In genomic region chr6:89007209-89008001, GRCh38 we compare ENCODE assay signal across 1 cellular context.
TF ChIP-seq lines count a peak whose summit lies in the region.

No MANE protein-coding gene starts in this region.

TF ChIP-seq in SK-N-SH, 30 proteins besides CTCF, POLR2A, EP300 and RAD21 (continued from another document):
- TF ChIP-seq USF2 (IDR thresholded peaks at IDR 0.05; ENCODE audit: borderline replicate concordance, low read depth, low read length), result no peak
